Comparison of ENCODE assay signal across 1 cellular context in genomic region chr6:148217921-148218320, GRCh38.
TF ChIP-seq lines count a peak whose summit lies in the region.

No MANE protein-coding gene starts in this region.

TF ChIP-seq in GM23338, 12 proteins besides CTCF, POLR2A, EP300 and RAD21 (continued from another document):
- TF ChIP-seq ZNF462 (CRISPR knock-in tag; IDR thresholded peaks at IDR 0.05) = no peak
- no peak for TF ChIP-seq POLR2AphosphoS5 (IDR thresholded peaks at IDR 0.05; ENCODE audit: low read depth)
- no peak for TF ChIP-seq JUNB (IDR thresholded peaks at IDR 0.05; ENCODE audit: unreplicated experiment)
- no peak for TF ChIP-seq STAT1 (IDR thresholded peaks at IDR 0.05; ENCODE audit: unreplicated experiment)
- TF ChIP-seq ZNF331 (CRISPR knock-in tag; IDR thresholded peaks at IDR 0.05; ENCODE audit: low read depth) = no peak
- TF ChIP-seq CREB1 (CRISPR knock-in tag; IDR thresholded peaks at IDR 0.05; ENCODE audit: low read depth) = no peak
